Comparison of ENCODE assay signal across 1 cellular context in the genomic region with DNA sequence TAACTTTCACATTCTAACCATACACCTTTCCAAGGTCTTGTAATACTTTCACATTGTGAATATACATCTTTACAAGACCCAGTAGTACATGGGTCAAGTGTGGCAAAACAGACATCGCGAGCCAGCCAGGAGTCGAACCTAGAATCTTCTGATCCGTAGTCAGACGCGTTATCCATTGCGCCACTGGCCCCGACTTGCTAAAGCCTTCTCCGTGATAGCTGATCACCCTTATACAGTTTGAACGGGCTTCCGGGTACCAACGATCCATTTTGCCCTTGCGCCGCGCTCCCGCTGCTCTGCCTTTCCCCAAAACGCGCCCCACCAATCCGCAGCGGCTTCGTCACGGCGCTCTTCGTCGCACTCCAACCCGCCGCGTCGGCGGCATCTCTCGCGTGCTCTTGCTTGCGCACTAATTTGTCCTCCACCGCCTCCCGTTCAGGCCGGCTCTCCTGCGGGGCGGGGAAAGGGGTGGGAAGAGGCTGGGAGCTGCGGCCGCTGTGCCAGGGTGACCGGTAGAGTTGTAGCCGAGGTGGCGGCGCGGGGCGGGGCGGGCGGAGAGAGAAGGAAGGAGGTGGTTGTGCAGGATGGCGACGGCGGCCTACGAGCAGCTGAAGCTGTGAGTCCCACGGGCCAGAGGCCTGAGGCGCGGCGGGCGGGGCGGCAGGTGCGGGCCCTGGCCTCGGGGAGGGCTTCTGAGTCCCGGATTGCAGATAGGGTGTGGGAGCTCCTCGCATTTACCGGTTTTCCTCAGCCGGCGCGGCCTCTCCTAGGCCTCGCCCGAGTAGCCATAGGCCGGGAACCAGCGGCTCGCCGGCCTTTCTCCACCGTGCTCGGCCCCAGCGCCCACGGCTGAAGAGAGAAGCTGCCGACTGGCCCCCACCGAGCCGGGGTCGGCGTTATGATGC.
TF ChIP-seq lines count a peak whose summit lies in the region.

A gene with protein sequence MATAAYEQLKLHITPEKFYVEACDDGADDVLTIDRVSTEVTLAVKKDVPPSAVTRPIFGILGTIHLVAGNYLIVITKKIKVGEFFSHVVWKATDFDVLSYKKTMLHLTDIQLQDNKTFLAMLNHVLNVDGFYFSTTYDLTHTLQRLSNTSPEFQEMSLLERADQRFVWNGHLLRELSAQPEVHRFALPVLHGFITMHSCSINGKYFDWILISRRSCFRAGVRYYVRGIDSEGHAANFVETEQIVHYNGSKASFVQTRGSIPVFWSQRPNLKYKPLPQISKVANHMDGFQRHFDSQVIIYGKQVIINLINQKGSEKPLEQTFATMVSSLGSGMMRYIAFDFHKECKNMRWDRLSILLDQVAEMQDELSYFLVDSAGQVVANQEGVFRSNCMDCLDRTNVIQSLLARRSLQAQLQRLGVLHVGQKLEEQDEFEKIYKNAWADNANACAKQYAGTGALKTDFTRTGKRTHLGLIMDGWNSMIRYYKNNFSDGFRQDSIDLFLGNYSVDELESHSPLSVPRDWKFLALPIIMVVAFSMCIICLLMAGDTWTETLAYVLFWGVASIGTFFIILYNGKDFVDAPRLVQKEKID (plus strand): TSS at position 515 of the 905 bp plus-strand sequence. CDS start 70 bp downstream, at position 585.

TF ChIP-seq in HepG2, 621 proteins besides CTCF, POLR2A, EP300 and RAD21 (continued from another document and continues in another):
- TF ChIP-seq ZNF451 (CRISPR knock-in tag; IDR thresholded peaks at IDR 0.05) (peak; percentile 86), ZNF891 (CRISPR knock-in tag; IDR thresholded peaks at IDR 0.05) (peak; percentile 23; the same call in 1 of the 2 replicates), ZNF879 (CRISPR knock-in tag; IDR thresholded peaks at IDR 0.05) (peak; percentile 84; the same call in 1 of the 2 replicates), ZNF563 (CRISPR knock-in tag; IDR thresholded peaks at IDR 0.05) (peak; percentile 56; the same call in 1 of the 2 replicates), TCF12 (IDR thresholded peaks at IDR 0.05) (no peak), TCF12 (CRISPR knock-in tag; IDR thresholded peaks at IDR 0.05) (peak; percentile 18; the same call in 1 of the 2 replicates), RBFOX2 (IDR thresholded peaks at IDR 0.05; ENCODE audit: low read depth, low read length) (peak; percentile 88), CBX5 (CRISPR knock-in tag; IDR thresholded peaks at IDR 0.05; ENCODE audit: borderline replicate concordance) (peak; percentile 33; the same call in 1 of the 2 replicates), SP4 (CRISPR knock-in tag; IDR thresholded peaks at IDR 0.05) (0 out of 2 replicates have a peak, but pooled peaks have one; percentile 62), ZNF556 (CRISPR knock-in tag; IDR thresholded peaks at IDR 0.05; ENCODE audit: borderline replicate concordance) (peak; percentile 40; the same call in 1 of the 2 replicates), IRF2 (CRISPR knock-in tag; IDR thresholded peaks at IDR 0.05) (peak; percentile 90), CHD4 (IDR thresholded peaks at IDR 0.05; ENCODE audit: borderline replicate concordance, low read length) (no peak), TBP (CRISPR knock-in tag; IDR thresholded peaks at IDR 0.05) (peak; percentile 79; the same call in 1 of the 2 replicates), NKX3-1 (CRISPR knock-in tag; IDR thresholded peaks at IDR 0.05) (peak; percentile 87), DMAP1 (CRISPR knock-in tag; IDR thresholded peaks at IDR 0.05) (peak; percentile 79; the same call in 1 of the 2 replicates), MTA1 (CRISPR knock-in tag; IDR thresholded peaks at IDR 0.05; ENCODE audit: borderline replicate concordance) (peak; percentile 62; the same call in 1 of the 2 replicates), NRL (CRISPR knock-in tag; IDR thresholded peaks at IDR 0.05; ENCODE audit: borderline replicate concordance) (peak; percentile 73; the same call in 1 of the 2 replicates), ZNF3 (CRISPR knock-in tag; IDR thresholded peaks at IDR 0.05) (no peak), SOX13 (IDR thresholded peaks at IDR 0.05) (peak; percentile 56; the same call in 1 of the 2 replicates), SOX13 (CRISPR knock-in tag; conservative IDR thresholded peaks at IDR 0.05 in 1 of 2, IDR thresholded peaks at IDR 0.05 in 1 of 2) (peak in 1 of 2 experiments; percentile 41; a peak in 2 of 4 replicates), ETV6 (CRISPR knock-in tag; conservative IDR thresholded peaks at IDR 0.05) (peak; percentile 57; the same call in 1 of the 2 replicates), ZBTB8A (CRISPR knock-in tag; IDR thresholded peaks at IDR 0.05; ENCODE audit: borderline replicate concordance, low read depth) (0 out of 2 replicates have a peak, but pooled peaks have one; percentile 52), BCL6 (CRISPR knock-in tag; IDR thresholded peaks at IDR 0.05) (peak; percentile 6; the same call in 1 of the 2 replicates), ISL2 (CRISPR knock-in tag; IDR thresholded peaks at IDR 0.05) (peak; percentile 77), ZNF775 (CRISPR knock-in tag; IDR thresholded peaks at IDR 0.05; ENCODE audit: borderline replicate concordance) (no peak), ZMAT3 (CRISPR knock-in tag; conservative IDR thresholded peaks at IDR 0.05) (peak; percentile 96), SMAD9 (CRISPR knock-in tag; IDR thresholded peaks at IDR 0.05) (0 out of 2 replicates have a peak, but pooled peaks have one; percentile 85), ZNF136 (CRISPR knock-in tag; IDR thresholded peaks at IDR 0.05; ENCODE audit: low read depth) (peak; percentile 88; the same call in 1 of the 2 replicates), ZNF841 (CRISPR knock-in tag; IDR thresholded peaks at IDR 0.05; ENCODE audit: borderline replicate concordance) (0 out of 2 replicates have a peak, but pooled peaks have one; percentile 42), NPAS2 (CRISPR knock-in tag; IDR thresholded peaks at IDR 0.05; ENCODE audit: borderline replicate concordance) (no peak), ZNF180 (CRISPR knock-in tag; IDR thresholded peaks at IDR 0.05; ENCODE audit: borderline replicate concordance, low read depth) (0 out of 2 replicates have a peak, but pooled peaks have one; percentile 56), ZMYM4 (CRISPR knock-in tag; IDR thresholded peaks at IDR 0.05) (peak; percentile 95), GTF3A (CRISPR knock-in tag; conservative IDR thresholded peaks at IDR 0.05) (no peak; the same call in 1 of the 2 replicates), FOSL2 (CRISPR knock-in tag; IDR thresholded peaks at IDR 0.05) (peak; percentile 63), ZNF703 (CRISPR knock-in tag; IDR thresholded peaks at IDR 0.05; ENCODE audit: borderline replicate concordance) (peak; percentile 41; the same call in 1 of the 2 replicates), SRSF4 (IDR thresholded peaks at IDR 0.05; ENCODE audit: low read depth, low read length, poor library complexity, severe bottlenecking) (no peak), ZNF549 (CRISPR knock-in tag; IDR thresholded peaks at IDR 0.05) (no peak), POGZ (CRISPR knock-in tag; IDR thresholded peaks at IDR 0.05) (peak; percentile 95)
- TF ChIP-seq, protein P1, sequence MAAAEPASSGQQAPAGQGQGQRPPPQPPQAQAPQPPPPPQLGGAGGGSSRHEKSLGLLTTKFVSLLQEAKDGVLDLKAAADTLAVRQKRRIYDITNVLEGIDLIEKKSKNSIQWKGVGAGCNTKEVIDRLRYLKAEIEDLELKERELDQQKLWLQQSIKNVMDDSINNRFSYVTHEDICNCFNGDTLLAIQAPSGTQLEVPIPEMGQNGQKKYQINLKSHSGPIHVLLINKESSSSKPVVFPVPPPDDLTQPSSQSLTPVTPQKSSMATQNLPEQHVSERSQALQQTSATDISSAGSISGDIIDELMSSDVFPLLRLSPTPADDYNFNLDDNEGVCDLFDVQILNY (CRISPR knock-in tag; conservative IDR thresholded peaks at IDR 0.05), result 0 out of 2 replicates have a peak, but pooled peaks have one; percentile 42
- TF ChIP-seq, protein P2, sequence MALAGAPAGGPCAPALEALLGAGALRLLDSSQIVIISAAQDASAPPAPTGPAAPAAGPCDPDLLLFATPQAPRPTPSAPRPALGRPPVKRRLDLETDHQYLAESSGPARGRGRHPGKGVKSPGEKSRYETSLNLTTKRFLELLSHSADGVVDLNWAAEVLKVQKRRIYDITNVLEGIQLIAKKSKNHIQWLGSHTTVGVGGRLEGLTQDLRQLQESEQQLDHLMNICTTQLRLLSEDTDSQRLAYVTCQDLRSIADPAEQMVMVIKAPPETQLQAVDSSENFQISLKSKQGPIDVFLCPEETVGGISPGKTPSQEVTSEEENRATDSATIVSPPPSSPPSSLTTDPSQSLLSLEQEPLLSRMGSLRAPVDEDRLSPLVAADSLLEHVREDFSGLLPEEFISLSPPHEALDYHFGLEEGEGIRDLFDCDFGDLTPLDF (CRISPR knock-in tag; IDR thresholded peaks at IDR 0.05), result peak; percentile 81
- TF ChIP-seq, protein P3, sequence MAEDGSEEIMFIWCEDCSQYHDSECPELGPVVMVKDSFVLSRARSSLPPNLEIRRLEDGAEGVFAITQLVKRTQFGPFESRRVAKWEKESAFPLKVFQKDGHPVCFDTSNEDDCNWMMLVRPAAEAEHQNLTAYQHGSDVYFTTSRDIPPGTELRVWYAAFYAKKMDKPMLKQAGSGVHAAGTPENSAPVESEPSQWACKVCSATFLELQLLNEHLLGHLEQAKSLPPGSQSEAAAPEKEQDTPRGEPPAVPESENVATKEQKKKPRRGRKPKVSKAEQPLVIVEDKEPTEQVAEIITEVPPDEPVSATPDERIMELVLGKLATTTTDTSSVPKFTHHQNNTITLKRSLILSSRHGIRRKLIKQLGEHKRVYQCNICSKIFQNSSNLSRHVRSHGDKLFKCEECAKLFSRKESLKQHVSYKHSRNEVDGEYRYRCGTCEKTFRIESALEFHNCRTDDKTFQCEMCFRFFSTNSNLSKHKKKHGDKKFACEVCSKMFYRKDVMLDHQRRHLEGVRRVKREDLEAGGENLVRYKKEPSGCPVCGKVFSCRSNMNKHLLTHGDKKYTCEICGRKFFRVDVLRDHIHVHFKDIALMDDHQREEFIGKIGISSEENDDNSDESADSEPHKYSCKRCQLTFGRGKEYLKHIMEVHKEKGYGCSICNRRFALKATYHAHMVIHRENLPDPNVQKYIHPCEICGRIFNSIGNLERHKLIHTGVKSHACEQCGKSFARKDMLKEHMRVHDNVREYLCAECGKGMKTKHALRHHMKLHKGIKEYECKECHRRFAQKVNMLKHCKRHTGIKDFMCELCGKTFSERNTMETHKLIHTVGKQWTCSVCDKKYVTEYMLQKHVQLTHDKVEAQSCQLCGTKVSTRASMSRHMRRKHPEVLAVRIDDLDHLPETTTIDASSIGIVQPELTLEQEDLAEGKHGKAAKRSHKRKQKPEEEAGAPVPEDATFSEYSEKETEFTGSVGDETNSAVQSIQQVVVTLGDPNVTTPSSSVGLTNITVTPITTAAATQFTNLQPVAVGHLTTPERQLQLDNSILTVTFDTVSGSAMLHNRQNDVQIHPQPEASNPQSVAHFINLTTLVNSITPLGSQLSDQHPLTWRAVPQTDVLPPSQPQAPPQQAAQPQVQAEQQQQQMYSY (CRISPR knock-in tag; IDR thresholded peaks at IDR 0.05), result peak; percentile 72; the same call in 1 of the 2 replicates
- TF ChIP-seq, protein P4, sequence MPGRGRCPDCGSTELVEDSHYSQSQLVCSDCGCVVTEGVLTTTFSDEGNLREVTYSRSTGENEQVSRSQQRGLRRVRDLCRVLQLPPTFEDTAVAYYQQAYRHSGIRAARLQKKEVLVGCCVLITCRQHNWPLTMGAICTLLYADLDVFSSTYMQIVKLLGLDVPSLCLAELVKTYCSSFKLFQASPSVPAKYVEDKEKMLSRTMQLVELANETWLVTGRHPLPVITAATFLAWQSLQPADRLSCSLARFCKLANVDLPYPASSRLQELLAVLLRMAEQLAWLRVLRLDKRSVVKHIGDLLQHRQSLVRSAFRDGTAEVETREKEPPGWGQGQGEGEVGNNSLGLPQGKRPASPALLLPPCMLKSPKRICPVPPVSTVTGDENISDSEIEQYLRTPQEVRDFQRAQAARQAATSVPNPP (CRISPR knock-in tag; IDR thresholded peaks at IDR 0.05), result peak; percentile 71; the same call in 1 of the 2 replicates
- TF ChIP-seq, protein P5, sequence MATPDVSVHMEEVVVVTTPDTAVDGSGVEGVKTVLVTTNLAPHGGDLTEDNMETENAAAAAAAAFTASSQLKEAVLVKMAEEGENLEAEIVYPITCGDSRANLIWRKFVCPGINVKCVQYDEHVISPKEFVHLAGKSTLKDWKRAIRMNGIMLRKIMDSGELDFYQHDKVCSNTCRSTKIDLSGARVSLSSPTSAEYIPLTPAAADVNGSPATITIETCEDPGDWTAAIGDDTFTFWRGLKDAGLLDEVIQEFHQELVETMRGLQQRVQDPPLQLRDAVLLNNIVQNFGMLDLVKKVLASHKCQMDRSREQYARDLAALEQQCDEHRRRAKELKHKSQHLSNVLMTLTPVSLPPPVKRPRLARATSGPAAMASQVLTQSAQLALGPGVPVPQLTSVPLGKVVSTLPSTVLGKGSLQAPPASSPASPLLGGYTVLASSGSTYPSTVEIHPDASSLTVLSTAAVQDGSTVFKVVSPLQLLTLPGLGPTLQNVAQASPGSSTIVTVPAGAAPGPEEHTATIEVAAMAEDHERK (CRISPR knock-in tag; IDR thresholded peaks at IDR 0.05; ENCODE audit: low read depth), result peak; percentile 75
- TF ChIP-seq, protein P6, sequence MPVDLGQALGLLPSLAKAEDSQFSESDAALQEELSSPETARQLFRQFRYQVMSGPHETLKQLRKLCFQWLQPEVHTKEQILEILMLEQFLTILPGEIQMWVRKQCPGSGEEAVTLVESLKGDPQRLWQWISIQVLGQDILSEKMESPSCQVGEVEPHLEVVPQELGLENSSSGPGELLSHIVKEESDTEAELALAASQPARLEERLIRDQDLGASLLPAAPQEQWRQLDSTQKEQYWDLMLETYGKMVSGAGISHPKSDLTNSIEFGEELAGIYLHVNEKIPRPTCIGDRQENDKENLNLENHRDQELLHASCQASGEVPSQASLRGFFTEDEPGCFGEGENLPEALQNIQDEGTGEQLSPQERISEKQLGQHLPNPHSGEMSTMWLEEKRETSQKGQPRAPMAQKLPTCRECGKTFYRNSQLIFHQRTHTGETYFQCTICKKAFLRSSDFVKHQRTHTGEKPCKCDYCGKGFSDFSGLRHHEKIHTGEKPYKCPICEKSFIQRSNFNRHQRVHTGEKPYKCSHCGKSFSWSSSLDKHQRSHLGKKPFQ (CRISPR knock-in tag; IDR thresholded peaks at IDR 0.05; ENCODE audit: insufficient replicate concordance), result peak; percentile 85
